In genomic region chr12:92765871-92766270, GRCh38 we compare ENCODE assay signal across 21 cellular contexts.
DNase-seq lines count a peak whose midpoint lies in the region; ATAC-seq, FAIRE-seq and TF ChIP-seq lines count a peak whose summit lies in the region.
"Had no signal": no experiment of that assay in that cellular context is flagged by ENCODE, and none has a peak within 500 bp of the region (broad histone marks: within the 10 kb centered on the region; RNA-seq: fewer than 3 reads in every experiment).

No MANE protein-coding gene starts in this region.

- H3K9me2 ChIP-seq in MM.1S (replicated peaks; ENCODE audit: insufficient read depth, low read length), result no peaks in the 10 kb centered on the region

- no peak overlapping the region for H2AFZ ChIP-seq in MM.1S (ENCODE audit: low read length)

- no peaks in the 10 kb centered on the region for H4K20me1 ChIP-seq in MM.1S (ENCODE audit: insufficient read depth, low read length)

- peaks cover 11% of the 10 kb centered on the region for H3F3A ChIP-seq in MM.1S (ENCODE audit: insufficient read depth, low read length)

- no peaks in the 10 kb centered on the region for H3K27me3 ChIP-seq in MM.1S (replicated peaks; ENCODE audit: insufficient read depth, low read length)
- no peaks in the 10 kb centered on the region for H3K27me3 ChIP-seq in endodermal cell (ENCODE audit: control insufficient read depth, insufficient read depth, low read length, poor library complexity, severe bottlenecking)
- no peaks in the 10 kb centered on the region for H3K27me3 ChIP-seq in liver (ENCODE audit: control insufficient read depth in 4 of 4, insufficient read depth in 4 of 4, low read length in 3 of 4)

- H3K36me3 Mint-ChIP-seq in endodermal cell (ENCODE audit: low read depth), result no peaks in the 10 kb centered on the region
- H3K36me3 Mint-ChIP-seq: CD8-positive, alpha-beta memory T cell had no signal

- H3K4me3 Mint-ChIP-seq in endodermal cell, result no peak overlapping the region
- H3K4me3 Mint-ChIP-seq: B cell; CD4-positive, CD25-positive, alpha-beta regulatory T cell; CD8-positive, alpha-beta memory T cell had no signal

- H3K4me1 ChIP-seq in MM.1S (ENCODE audit: low read length) (peaks cover 27% of the 10 kb centered on the region), endodermal cell (ENCODE audit: control insufficient read depth, insufficient read depth, low read length) (no peaks in the 10 kb centered on the region), liver (ENCODE audit: control insufficient read depth in 4 of 4, insufficient read depth in 4 of 4, low read length in 3 of 4) (peaks cover 0 to 7% (median 2%) of the 10 kb centered on the region in 4 donors)
- H3K4me1 ChIP-seq: HAP-1 had no signal

- peaks cover 14% of the 10 kb centered on the region for H3K4me1 Mint-ChIP-seq in endodermal cell

- H3K4me3 ChIP-seq in MM.1S (ENCODE audit: low read length), result no peak overlapping the region
- no peak overlapping the region for H3K4me3 ChIP-seq in endodermal cell (ENCODE audit: low read length)
- H3K4me3 ChIP-seq in liver (ENCODE audit: low read depth in 1 of 3, low read length in 3 of 3), result no peak overlapping the region
- H3K4me3 ChIP-seq: HAP-1 had no signal

- H3K79me2 ChIP-seq in MM.1S (ENCODE audit: low read length), result no peaks in the 10 kb centered on the region

- 100% methylated on average over 1 of the region's 1 CpG; no CpG with 5 or more reads in 1 of the 2 experiments for WGBS in endodermal cell (ENCODE audit: insufficient coverage in 1 of 2, insufficient read length in 1 of 2), 2 experiments
- 57% methylated on average over 1 of the region's 1 CpG for WGBS in liver

- no peaks in the 10 kb centered on the region for H3K9me3 ChIP-seq in MM.1S (replicated peaks; ENCODE audit: insufficient read depth, low read length)
- no peaks in the 10 kb centered on the region for H3K9me3 ChIP-seq in endodermal cell (ENCODE audit: control insufficient read depth, low read length)
- H3K9me3 ChIP-seq in liver (ENCODE audit: control insufficient read depth in 4 of 4, low read length in 3 of 4), result no peaks in the 10 kb centered on the region
- H3K9me3 ChIP-seq: HAP-1 had no signal

- no peak for DNase-seq in GM19239 (ENCODE audit: insufficient read length, low spot score)
- peak; percentile 36 for DNase-seq in MM.1S
- DNase-seq in endodermal cell, result no peak
- no peak for DNase-seq in anterior cingulate cortex (lab: John Stamatoyannopoulos, UW)
- no peak for DNase-seq in Kasumi-1 (lab: John Stamatoyannopoulos, UW)
- no peak for DNase-seq in DMS 273 (lab: John Stamatoyannopoulos, UW; ENCODE audit: unreplicated experiment)
- DNase-seq: C1 segment of cervical spinal cord; CD4-positive, CD25-positive, alpha-beta regulatory T cell; CD8-positive, alpha-beta memory T cell; COR-L47; DMS153; DMS79; GDM1; KG1 had no signal

- no peak for TF ChIP-seq CTCF in MM.1S (IDR thresholded peaks at IDR 0.05; ENCODE audit: low read length)
- no peak for TF ChIP-seq CTCF in endodermal cell (conservative IDR thresholded peaks at IDR 0.05)
- no peak for TF ChIP-seq CTCF in liver (IDR thresholded peaks at IDR 0.05; ENCODE audit: low read depth, low read length, missing input control)

- H3K36me3 ChIP-seq in MM.1S (replicated peaks; ENCODE audit: insufficient read depth, low read length) (no peaks in the 10 kb centered on the region), endodermal cell (ENCODE audit: control insufficient read depth, insufficient read depth, low read length) (peaks cover 6% of the 10 kb centered on the region), liver (ENCODE audit: control insufficient read depth in 4 of 4, insufficient read depth in 3 of 4, low read depth in 1 of 4, low read length in 3 of 4) (no peaks in the 10 kb centered on the region)
- H3K36me3 ChIP-seq: HAP-1 had no signal

- no peaks in the 10 kb centered on the region for H3K27me3 Mint-ChIP-seq in endodermal cell (ENCODE audit: insufficient read depth)
- H3K27me3 Mint-ChIP-seq: B cell had no signal

- H3K27ac ChIP-seq in MM.1S (ENCODE audit: low read length) (no peak overlapping the region), endodermal cell (ENCODE audit: low read depth, low read length) (no peak overlapping the region), liver (ENCODE audit: low read depth in 1 of 2, low read length in 2 of 2) (no peak overlapping the region)

- no peaks in the 10 kb centered on the region for H3K9me3 Mint-ChIP-seq in endodermal cell
- H3K9me3 Mint-ChIP-seq: CD8-positive, alpha-beta memory T cell had no signal

- TF ChIP-seq RAD21 in liver (IDR thresholded peaks at IDR 0.05), result no peak

- no peak for ATAC-seq in HG03095 (IDR thresholded peaks at IDR 0.05; ENCODE audit: unreplicated experiment)

- H3K9ac ChIP-seq in MM.1S (ENCODE audit: low read length) (no peak overlapping the region), endodermal cell (ENCODE audit: extremely low read depth, low read length, poor library complexity, severe bottlenecking) (no peak overlapping the region), liver (ENCODE audit: low read depth in 1 of 2, low read length in 2 of 2) (no peak overlapping the region)

- peak overlapping the region; percentile 21 for H3K27ac Mint-ChIP-seq in endodermal cell
- H3K27ac Mint-ChIP-seq: B cell; CD8-positive, alpha-beta memory T cell had no signal

- peak; percentile 78 for FAIRE-seq in GM19239 (lab: Jason Lieb, UNC)
- FAIRE-seq: GM12892, GM18507, HTR-8/SVneo had no signal

- H3K4me2 ChIP-seq in MM.1S (ENCODE audit: low read depth, low read length), result no peak overlapping the region

TF ChIP-seq in liver, 16 proteins besides CTCF, POLR2A, EP300 and RAD21:
- TF ChIP-seq ZBTB33 (IDR thresholded peaks at IDR 0.05) (no peak), MAX (IDR thresholded peaks at IDR 0.05) (no peak), HNF4A (conservative IDR thresholded peaks at IDR 0.05) (peak; percentile 57 to 70), SP1 (IDR thresholded peaks at IDR 0.05) (peak; percentile 24)
